Comparison of ENCODE assay signal across 8 cellular contexts in the genomic region with DNA sequence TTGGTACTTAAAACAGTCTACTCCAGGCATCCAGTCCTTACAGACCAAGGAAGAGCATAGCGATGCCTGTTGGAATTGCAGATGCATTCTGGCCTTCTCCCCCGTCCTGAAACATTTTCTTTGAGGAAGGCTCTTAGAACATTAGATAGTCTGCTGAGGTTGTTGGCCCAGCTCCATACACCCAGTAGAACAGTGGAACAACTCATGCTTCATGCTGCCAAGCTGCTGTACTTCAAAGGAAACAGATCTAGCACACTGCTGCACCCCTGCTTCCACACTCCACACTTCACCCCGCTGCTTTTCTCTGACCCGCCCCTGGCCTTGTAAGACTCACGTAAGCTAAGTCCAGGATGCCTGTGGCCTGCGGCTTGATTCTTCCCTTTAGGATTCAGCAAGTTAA. TPM values are rescaled to one million over a fixed set of nuclear protein-coding genes. Genes with fewer than 3 reads are reported as not detected.
DNase-seq lines count a peak whose midpoint lies in the region; ATAC-seq and TF ChIP-seq lines count a peak whose summit lies in the region.

No MANE protein-coding gene starts in this region.

- peak overlapping the region; percentile 37 for H3K27ac Mint-ChIP-seq in T-helper 17 cell

- H3K4me3 ChIP-seq in prostate gland, result no peak overlapping the region

- WGBS in prostate gland, result 23% methylated on average over 6 of the region's 6 CpGs

- H3K9me3 ChIP-seq in T-helper 17 cell (ENCODE audit: control insufficient read depth, low read length, poor library complexity, severe bottlenecking), result peaks cover 3% of the 10 kb centered on the region
- H3K9me3 ChIP-seq in prostate gland, result no peaks in the 10 kb centered on the region

- H3K36me3 Mint-ChIP-seq in T-helper 17 cell (ENCODE audit: low read depth), result peaks cover 2% of the 10 kb centered on the region

- ATAC-seq in T-helper 17 cell, result no peak

- DNase-seq in ELR (ENCODE audit: low read depth) (peak; percentile 82), T-helper 17 cell (no peak), foreskin melanocyte (peak; percentile 94), prostate gland (ENCODE audit: low spot score) (peak; percentile 57), DMS153 (lab: John Stamatoyannopoulos, UW) (no peak), islet precursor cell (no peak), GOT3 (lab: John Stamatoyannopoulos, UW) (no peak), NCI-H510A treated with DMSO at 0.1 percent for 48 hours (lab: John Stamatoyannopoulos, UW) (no peak)

- no peak overlapping the region for H3K4me3 Mint-ChIP-seq in T-helper 17 cell

- H3K36me3 ChIP-seq in prostate gland, result no peaks in the 10 kb centered on the region

- no peaks in the 10 kb centered on the region for H3K4me1 ChIP-seq in prostate gland (replicated peaks)

- no peaks in the 10 kb centered on the region for H3K27me3 ChIP-seq in prostate gland (replicated peaks; ENCODE audit: insufficient read depth)

- TF ChIP-seq CTCF in prostate gland (IDR thresholded peaks at IDR 0.05), result no peak

- H3K27me3 Mint-ChIP-seq in T-helper 17 cell, result peaks cover 5% of the 10 kb centered on the region

- peaks cover 14% of the 10 kb centered on the region for H3K4me1 Mint-ChIP-seq in T-helper 17 cell

- H3K27ac ChIP-seq in prostate gland, result peak overlapping the region; percentile 10 to 38

- intact Hi-C loops in prostate gland (cut with DNase I), result no loop called here

- no peak for TF ChIP-seq POLR2A in prostate gland (IDR thresholded peaks at IDR 0.05)

RNA-seq across cellular contexts. Expression of gene NCS1, which starts 33.4 kb away (rescaled TPM):
- under 1 TPM; 0.12 to 0.31 TPM for total RNA-seq in T-helper 17 cell
- 10 to 100 TPM; 19.1 to 28.5 TPM for total RNA-seq in prostate gland

Comparison
In these comparisons a context has a peak if more than half of its experiments do, and no peak if none do; other contexts are left out.
1. DNase-seq: peak in ELR (single experiment), foreskin melanocyte (single experiment) and prostate gland (single experiment); none in T-helper 17 cell (0 of 3), DMS153 (single experiment), islet precursor cell (single experiment), GOT3 (single experiment) and NCI-H510A treated with DMSO at 0.1 percent for 48 hours (single experiment).
2. RNA of gene NCS1, which starts 33.4 kb away (total RNA-seq): 19.1 to 28.5 TPM in prostate gland; 0.12 to 0.31 TPM in T-helper 17 cell; every median in the first group is over 10 times any median in the second.